Comparison of ENCODE assay signal across 22 cellular contexts in genomic region chr11:74615988-74616387, GRCh38. TPM values are rescaled to one million over a fixed set of nuclear protein-coding genes. Genes with fewer than 3 reads are reported as not detected.
A peak's percentile ranks its signal among the peaks of the same experiment; 100 is the strongest.
DNase-seq lines count a peak whose midpoint lies in the region; ATAC-seq and TF ChIP-seq lines count a peak whose summit lies in the region.
"Had no signal": no experiment of that assay in that cellular context is flagged by ENCODE, and none has a peak within 500 bp of the region (broad histone marks: within the 10 kb centered on the region; RNA-seq: fewer than 3 reads in every experiment).

No MANE protein-coding gene starts in this region.

- H3K14ac ChIP-seq in IMR-90 (replicated peaks; ENCODE audit: low read depth, low read length): peak overlapping the region; percentile 31; the same call in 1 of the 2 replicates

- H2AFZ ChIP-seq in IMR-90 (replicated peaks; ENCODE audit: low read length, poor library complexity): no peak overlapping the region
- H2AFZ ChIP-seq in osteoblast (ENCODE audit: low read length): no peak overlapping the region

- no peak overlapping the region for H4K91ac ChIP-seq in IMR-90 (ENCODE audit: insufficient read depth, low read depth, low read length)

- no CpG with 5 or more reads among the region's 3 CpGs for WGBS in IMR-90 (ENCODE audit: extremely low coverage in 2 of 2, insufficient read length in 1 of 2), 2 experiments
- WGBS in transverse colon (ENCODE audit: low coverage in 1 of 2), 2 donors: 91 to 92% methylated on average over 3 of the region's 3 CpGs

- BruUV-seq in IMR-90 (replicated peaks; lab: Mats Ljungman, UMichigan): no TSS peak

- no peak overlapping the region for H2AK5ac ChIP-seq in IMR-90 (ENCODE audit: low read depth, low read length)

- H3K4me1 ChIP-seq in IMR-90 (ENCODE audit: control insufficient read depth, insufficient read depth, low read length) (peaks cover 8% of the 10 kb centered on the region), osteoblast (ENCODE audit: insufficient read depth, low read length) (peaks cover 38% of the 10 kb centered on the region), transverse colon (peaks cover 0 to 18% (median 2%) of the 10 kb centered on the region in 4 donors)
- H3K4me1 ChIP-seq: SJSA1 had no signal

- H3K18ac ChIP-seq in IMR-90 (ENCODE audit: low read depth, low read length): peak overlapping the region; percentile 75; the same call in 1 of the 2 replicates

- H3K4me3 ChIP-seq in IMR-90 (ENCODE audit: insufficient read depth, low read depth, low read length): no peak overlapping the region
- no peak overlapping the region for H3K4me3 ChIP-seq in osteoblast (ENCODE audit: insufficient read depth, low read length)
- H3K4me3 ChIP-seq in transverse colon: no peak overlapping the region
- H3K4me3 ChIP-seq: BLaER1, GM12878, SJSA1 had no signal

- dilution Hi-C loops in IMR-90 (cut with HindIII; ENCODE audit: low sequenced_read_pairs, unreplicated experiment): loop anchor here (25.0 kb wide), 1 partner anchor 121 kb away; the partner anchor contains the start of genes CHRDL2 and RNF169

- H2BK5ac ChIP-seq in IMR-90 (ENCODE audit: low read depth, low read length, poor library complexity, severe bottlenecking): peak overlapping the region; percentile 53

- H3K4me2 ChIP-seq in IMR-90 (ENCODE audit: low read depth, low read length) (no peak overlapping the region), osteoblast (ENCODE audit: insufficient read depth, low read length) (no peak overlapping the region)
- H3K4me2 ChIP-seq: BLaER1 had no signal

- H3K56ac ChIP-seq in IMR-90 (ENCODE audit: extremely low read depth, insufficient read depth, low read length): no peak overlapping the region

- no peak overlapping the region for H3K23ac ChIP-seq in IMR-90 (ENCODE audit: low read depth, low read length)

- TF ChIP-seq CTCF in IMR-90 (conservative IDR thresholded peaks at IDR 0.05; ENCODE audit: low read depth, low read length) (no peak), osteoblast (IDR thresholded peaks at IDR 0.05; ENCODE audit: extremely low read depth, low read depth, low read length) (no peak), transverse colon (IDR thresholded peaks at IDR 0.05) (no peak)

- no peak overlapping the region for H2AK9ac ChIP-seq in IMR-90 (replicated peaks; ENCODE audit: low read depth, low read length, poor library complexity)

- no peak overlapping the region for H2BK15ac ChIP-seq in IMR-90 (ENCODE audit: low read depth, low read length)

- H4K20me1 ChIP-seq in IMR-90 (ENCODE audit: insufficient read depth, low read length) (no peaks in the 10 kb centered on the region), osteoblast (ENCODE audit: insufficient read depth, low read length) (no peaks in the 10 kb centered on the region)
- H4K20me1 ChIP-seq: BLaER1 had no signal

- no peak overlapping the region for H4K8ac ChIP-seq in IMR-90 (ENCODE audit: low read depth in 2 of 2, low read length in 2 of 2)

- intact Hi-C loops in IMR-90 (cut with micrococcal nuclease): loop anchor here (1.0 to 10.0 kb wide), 2 partner anchors 27 to 259 kb away; no protein-coding TSS in a partner anchor
- intact Hi-C loops in transverse colon (cut with DNase I; ENCODE audit: low total_unique reads): no loop called here

- H3K9me1 ChIP-seq in IMR-90 (ENCODE audit: insufficient read depth, low read length): peaks cover 2% of the 10 kb centered on the region; the same call in 1 of the 2 replicates

- ATAC-seq in IMR-90 (ENCODE audit: low read depth): no peak
- peak; percentile 61 for ATAC-seq in left lobe of liver
- ATAC-seq: GM12878 had no signal

- H2BK20ac ChIP-seq in IMR-90 (ENCODE audit: low read depth, low read length): no peak overlapping the region

- no peaks in the 10 kb centered on the region for H3K79me2 ChIP-seq in osteoblast (ENCODE audit: insufficient read depth, low read length)

- no peak overlapping the region for H3K27ac ChIP-seq in IMR-90 (ENCODE audit: insufficient read depth, low read length)
- no peak overlapping the region for H3K27ac ChIP-seq in osteoblast (ENCODE audit: low read depth, low read length)
- peak overlapping the region in 3 of 4 donors; percentile 15 to 43 (median 20) for H3K27ac ChIP-seq in transverse colon
- H3K27ac ChIP-seq: BLaER1, SJSA1 had no signal

- CTCF ChIA-PET in IMR-90 (lab: Yijun Ruan, JAX): interaction anchor here (0.8 kb wide), 1 partner anchor 8 kb away, joined by 4 read pairs; no protein-coding TSS in a partner anchor

- H4K5ac ChIP-seq in IMR-90 (ENCODE audit: low read depth, low read length): peak overlapping the region; percentile 78; the same call in 1 of the 2 replicates

- no peak for TF ChIP-seq POLR2A in IMR-90 (IDR thresholded peaks at IDR 0.05; ENCODE audit: low read depth, low read length)
- TF ChIP-seq POLR2A in transverse colon (IDR thresholded peaks at IDR 0.05): no peak

- TF ChIP-seq EP300 in transverse colon (IDR thresholded peaks at IDR 0.05; ENCODE audit: low read depth): no peak

- H3K27me3 ChIP-seq in IMR-90 (ENCODE audit: control insufficient read depth, insufficient read depth, low read length): no peaks in the 10 kb centered on the region
- no peaks in the 10 kb centered on the region for H3K27me3 ChIP-seq in osteoblast (ENCODE audit: insufficient read depth, low read length)
- no peaks in the 10 kb centered on the region for H3K27me3 ChIP-seq in transverse colon
- H3K27me3 ChIP-seq: BLaER1, SJSA1 had no signal

- TF ChIP-seq RAD21 in IMR-90 (IDR thresholded peaks at IDR 0.05; ENCODE audit: low read length): no peak

- POLR2A ChIA-PET in IMR-90 (lab: Charles Lee; ENCODE audit: unreplicated experiment): no interaction called here

- H3K9ac ChIP-seq in IMR-90 (ENCODE audit: low read depth, low read length): no peak overlapping the region
- H3K9ac ChIP-seq: BLaER1 had no signal

- no peak overlapping the region for H2BK120ac ChIP-seq in IMR-90 (ENCODE audit: low read depth, low read length)

- peaks cover 3 to 14% of the 10 kb centered on the region in 2 experiments; a peak in 2 of 4 replicates for H3K79me1 ChIP-seq in IMR-90 (ENCODE audit: low read depth in 1 of 2, low read length in 2 of 2)

- DNase-seq in IMR-90 (peak; percentile 7), left lobe of liver (ENCODE audit: low spot score) (no peak), osteoblast (ENCODE audit: insufficient read length, low spot score, missing footprints) (peak; percentile 13), transverse colon (no peak), DMS 273 (lab: John Stamatoyannopoulos, UW; ENCODE audit: unreplicated experiment) (no peak), retina (no peak), AG08395 (ENCODE audit: low spot score) (no peak)
- DNase-seq: CD4-positive, CD25-positive, alpha-beta regulatory T cell; GDM1; HCEC 1CT; Karpas-422; NCI-H1092; NCI-H1417 treated with DMSO at 0.1 percent for 48 hours; NCI-H1694 treated with DMSO at 0.1 percent for 48 hours; NCI-H2081; NCI-H2227 treated with DMSO at 0.1 percent for 48 hours; NCI-H526 treated with DMSO at 0.1 percent for 48 hours; Right ventricle myocardium superior; RPMI8226 had no signal

- no peaks in the 10 kb centered on the region for H3K9me3 ChIP-seq in IMR-90 (ENCODE audit: control insufficient read depth, insufficient read depth, low read length)
- no peaks in the 10 kb centered on the region for H3K9me3 ChIP-seq in osteoblast (ENCODE audit: low read depth, low read length)
- no peaks in the 10 kb centered on the region for H3K9me3 ChIP-seq in transverse colon
- H3K9me3 ChIP-seq: BLaER1, SJSA1 had no signal

- in situ Hi-C loops in IMR-90 (cut with MboI; ENCODE audit: low sequenced_read_pairs): loop anchor here (25.0 kb wide), 1 partner anchor 246 kb away; no protein-coding TSS in a partner anchor
- in situ Hi-C loops in transverse colon (cut with MboI; ENCODE audit: low pct_ligation_motif_present in 1 of 4, low pct_unique_long_range_greater_than_20kb in 1 of 4, low sequenced_read_pairs in 3 of 4): loop anchor here in 1 of 4 donors (25.0 kb wide), 1 partner anchor 121 kb away; the partner anchor contains the start of genes CHRDL2 and RNF169

- no peak overlapping the region for H3K4ac ChIP-seq in IMR-90 (ENCODE audit: low read depth, low read length)

- H3K36me3 ChIP-seq in IMR-90 (ENCODE audit: control insufficient read depth, insufficient read depth, low read length): peaks cover 12% of the 10 kb centered on the region
- peaks cover 21% of the 10 kb centered on the region for H3K36me3 ChIP-seq in osteoblast (ENCODE audit: insufficient read depth, low read length)
- H3K36me3 ChIP-seq in transverse colon: peaks cover 0 to 26% (median 11%) of the 10 kb centered on the region in 4 donors

TF ChIP-seq in IMR-90, 13 proteins besides CTCF, POLR2A, EP300 and RAD21 (continues in another document):
- TF ChIP-seq MAFK (IDR thresholded peaks at IDR 0.05; ENCODE audit: low read depth, low read length): no peak
- no peak for TF ChIP-seq MXI1 (IDR thresholded peaks at IDR 0.05; ENCODE audit: borderline replicate concordance, low read depth, low read length)
- no peak for TF ChIP-seq SMC3 (IDR thresholded peaks at IDR 0.05; ENCODE audit: low read depth, low read length)
- no peak for TF ChIP-seq RCOR1 (IDR thresholded peaks at IDR 0.05; ENCODE audit: insufficient replicate concordance, low read length)
- no peak for TF ChIP-seq MAZ (IDR thresholded peaks at IDR 0.05; ENCODE audit: borderline replicate concordance, low read depth, low read length)
- no peak for TF ChIP-seq RFX5 (IDR thresholded peaks at IDR 0.05; ENCODE audit: low read depth, low read length)
- TF ChIP-seq ELK1 (IDR thresholded peaks at IDR 0.05; ENCODE audit: borderline replicate concordance, low read depth, low read length): no peak
- no peak for TF ChIP-seq BHLHE40 (IDR thresholded peaks at IDR 0.05; ENCODE audit: low read depth, low read length)
- no peak for TF ChIP-seq CEBPB (IDR thresholded peaks at IDR 0.05; ENCODE audit: low read depth, low read length)
- no peak for TF ChIP-seq CHD1 (IDR thresholded peaks at IDR 0.05; ENCODE audit: low read depth, low read length)
- no peak for TF ChIP-seq NFE2L2 (IDR thresholded peaks at IDR 0.05; ENCODE audit: low read depth, low read length)

RNA-seq across cellular contexts. Expression of gene POLD3, which starts 23.6 kb away (rescaled TPM):
- 9.1 and 10.6 TPM in 2 replicates for total RNA-seq in IMR-90 (2012; rRNA removed)
- polyA plus RNA-seq in IMR-90 (2012; rRNA removed): 8.2 and 9.2 TPM in 2 replicates
- 2.0 and 2.2 TPM in 2 replicates for polyA plus RNA-seq in IMR-90 (2012; cell fraction: cytosol; rRNA removed)
- 2.6 and 12.8 TPM in 2 replicates for polyA plus RNA-seq in IMR-90 (2012; cell fraction: nucleus; rRNA removed; ENCODE audit: low replicate concordance)
- total RNA-seq in left lobe of liver: 3.0 TPM
- total RNA-seq in osteoblast: 12.3 and 12.7 TPM in 2 replicates
- total RNA-seq in transverse colon: 10 to 100 TPM in 3 of 4 donors, 1 to 10 TPM in 1; 7.4 to 29.4 (median 20.6) TPM

Comparison
In these comparisons a context has a peak if more than half of its experiments do, and no peak if none do; other contexts are left out.
1. DNase-seq: peak in IMR-90 (single experiment) and osteoblast (single experiment); none in left lobe of liver (single experiment), transverse colon (single experiment), DMS 273 (single experiment), retina (single experiment) and AG08395 (single experiment).
2. H3K27ac ChIP-seq: peak in transverse colon (3 of 4); none in IMR-90 (single experiment) and osteoblast (single experiment).